ENCODE assay signal across 9 cellular contexts in genomic region chr6:27871919-27872633, GRCh38. TPM values are rescaled to one million over a fixed set of nuclear protein-coding genes. Genes with fewer than 3 reads are reported as not detected.
DNase-seq lines count a peak whose midpoint lies in the region; ATAC-seq and FAIRE-seq lines count a peak whose summit lies in the region.
"Had no signal": no experiment of that assay in that cellular context is flagged by ENCODE, and none has a peak within 500 bp of the region (broad histone marks: within the 10 kb centered on the region; RNA-seq: fewer than 3 reads in every experiment).

No MANE protein-coding gene starts in this region.

- DNase-seq in SIG-M5 (lab: John Stamatoyannopoulos, UW) (peak; percentile 68), SIG-M5 treated with dmso at 0.1 percent for 504 hours (lab: John Stamatoyannopoulos, UW; ENCODE audit: unreplicated experiment) (no peak), NCI-H2107 (lab: John Stamatoyannopoulos, UW) (peak; percentile 78), left colon (peak; percentile 82 to 86)
- DNase-seq in activated CD4-positive, CD25-positive, alpha-beta regulatory T cell treated with anti-CD3 and anti-CD28 coated beads, Interleukin-2, amount 50 U/mL, for 72 hours = peak; percentile 76
- DNase-seq in stimulated activated CD4-positive, alpha-beta T cell treated with anti-CD3 and anti-CD28 coated beads, Interleukin-4, amount 100 ng/mL, for 4 hours = peak; percentile 57 to 82

- intact Hi-C loops in left colon (cut with DNase I, micrococcal nuclease) = no loop called here

- peak; percentile 50 for ATAC-seq in HG02981 (IDR thresholded peaks at IDR 0.05; ENCODE audit: unreplicated experiment)
- peak; percentile 83 for ATAC-seq in left colon

- FAIRE-seq in colon (lab: Jason Lieb, UNC) = peak; percentile 57
- FAIRE-seq: G401.6 had no signal

RNA-seq across cellular contexts. Expression of gene OR2B2, which starts 40.1 kb away (rescaled TPM):
- total RNA-seq in left colon = not detected
